In the genomic region with DNA sequence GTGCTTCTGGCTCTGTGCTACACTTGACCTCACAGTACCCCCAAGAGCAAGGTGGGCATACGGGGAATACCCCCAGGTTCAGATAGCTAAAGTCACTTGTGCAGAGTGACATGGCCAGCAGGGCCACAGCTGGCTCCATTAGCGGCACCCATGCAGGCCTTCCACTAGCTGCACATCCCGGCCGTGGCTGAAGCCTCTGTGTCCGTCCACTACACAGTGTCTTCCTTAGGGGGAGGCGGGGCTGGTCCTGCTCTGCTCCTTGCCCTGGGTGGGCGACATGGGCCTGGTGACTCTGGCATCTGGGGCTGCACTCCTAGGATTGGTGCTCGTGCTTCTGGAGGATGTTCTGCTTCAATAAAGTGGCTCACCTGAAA, we compare ENCODE assay signal across 3 cellular contexts.
TF ChIP-seq lines count a peak whose summit lies in the region.

No MANE protein-coding gene starts in this region.

TF ChIP-seq in IMR-90, 13 proteins besides CTCF, POLR2A, EP300 and RAD21:
- TF ChIP-seq MAFK (IDR thresholded peaks at IDR 0.05; ENCODE audit: low read depth, low read length) (no peak), MAZ (IDR thresholded peaks at IDR 0.05; ENCODE audit: borderline replicate concordance, low read depth, low read length) (no peak), RFX5 (IDR thresholded peaks at IDR 0.05; ENCODE audit: low read depth, low read length) (no peak), MXI1 (IDR thresholded peaks at IDR 0.05; ENCODE audit: borderline replicate concordance, low read depth, low read length) (no peak), CHD1 (IDR thresholded peaks at IDR 0.05; ENCODE audit: low read depth, low read length) (no peak), BHLHE40 (IDR thresholded peaks at IDR 0.05; ENCODE audit: low read depth, low read length) (no peak), SMC3 (IDR thresholded peaks at IDR 0.05; ENCODE audit: low read depth, low read length) (no peak), RCOR1 (IDR thresholded peaks at IDR 0.05; ENCODE audit: insufficient replicate concordance, low read length) (no peak), FOS (IDR thresholded peaks at IDR 0.05; ENCODE audit: low read depth, low read length) (no peak), CEBPB (IDR thresholded peaks at IDR 0.05; ENCODE audit: low read depth, low read length) (no peak), USF2 (IDR thresholded peaks at IDR 0.05; ENCODE audit: low read depth, low read length) (no peak), NFE2L2 (IDR thresholded peaks at IDR 0.05; ENCODE audit: low read depth, low read length) (no peak)
- TF ChIP-seq, protein P1, sequence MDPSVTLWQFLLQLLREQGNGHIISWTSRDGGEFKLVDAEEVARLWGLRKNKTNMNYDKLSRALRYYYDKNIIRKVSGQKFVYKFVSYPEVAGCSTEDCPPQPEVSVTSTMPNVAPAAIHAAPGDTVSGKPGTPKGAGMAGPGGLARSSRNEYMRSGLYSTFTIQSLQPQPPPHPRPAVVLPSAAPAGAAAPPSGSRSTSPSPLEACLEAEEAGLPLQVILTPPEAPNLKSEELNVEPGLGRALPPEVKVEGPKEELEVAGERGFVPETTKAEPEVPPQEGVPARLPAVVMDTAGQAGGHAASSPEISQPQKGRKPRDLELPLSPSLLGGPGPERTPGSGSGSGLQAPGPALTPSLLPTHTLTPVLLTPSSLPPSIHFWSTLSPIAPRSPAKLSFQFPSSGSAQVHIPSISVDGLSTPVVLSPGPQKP (IDR thresholded peaks at IDR 0.05; ENCODE audit: borderline replicate concordance, low read depth, low read length): no peak

TF ChIP-seq in H1, 55 proteins besides CTCF, POLR2A, EP300 and RAD21:
- TF ChIP-seq BCL11A (IDR thresholded peaks at IDR 0.05; ENCODE audit: low read depth in 2 of 2, low read length in 2 of 2): no peak
- TF ChIP-seq KDM5A (IDR thresholded peaks at IDR 0.05; ENCODE audit: low read length): no peak
- TF ChIP-seq FOSL1 (IDR thresholded peaks at IDR 0.05; ENCODE audit: insufficient read depth, low read depth, low read length): no peak
- TF ChIP-seq SIN3A (conservative IDR thresholded peaks at IDR 0.05 in 1 of 2, IDR thresholded peaks at IDR 0.05 in 1 of 2; ENCODE audit: low read depth in 1 of 2, low read length in 2 of 2): no peak
- no peak for TF ChIP-seq EGR1 (IDR thresholded peaks at IDR 0.05; ENCODE audit: borderline replicate concordance, low read depth, low read length)
- no peak for TF ChIP-seq CREB1 (IDR thresholded peaks at IDR 0.05)
- TF ChIP-seq KDM1A (IDR thresholded peaks at IDR 0.05; ENCODE audit: borderline replicate concordance, low read length): no peak
- no peak for TF ChIP-seq SRF (IDR thresholded peaks at IDR 0.05; ENCODE audit: low read depth, low read length)
- TF ChIP-seq SP1 (IDR thresholded peaks at IDR 0.05; ENCODE audit: low read depth, low read length): no peak
- TF ChIP-seq ASH2L (IDR thresholded peaks at IDR 0.05; ENCODE audit: low read length): no peak
- no peak for TF ChIP-seq POU5F1 (IDR thresholded peaks at IDR 0.05; ENCODE audit: low read depth, low read length)
- no peak for TF ChIP-seq SUZ12 (IDR thresholded peaks at IDR 0.05; ENCODE audit: low read length)
- TF ChIP-seq RBBP5 (IDR thresholded peaks at IDR 0.05; ENCODE audit: borderline replicate concordance, low read depth, low read length): no peak
- no peak for TF ChIP-seq CHD1 (IDR thresholded peaks at IDR 0.05; ENCODE audit: low read depth, low read length)
- no peak for TF ChIP-seq YY1 (IDR thresholded peaks at IDR 0.05; ENCODE audit: low read depth, low read length)
- no peak for TF ChIP-seq MAFK (IDR thresholded peaks at IDR 0.05; ENCODE audit: low read depth, low read length)
- TF ChIP-seq ZNF274 (IDR thresholded peaks at IDR 0.05; ENCODE audit: borderline replicate concordance, extremely low read depth, low read length): no peak
- no peak for TF ChIP-seq HDAC2 (IDR thresholded peaks at IDR 0.05; ENCODE audit: borderline replicate concordance in 1 of 2, low read depth in 2 of 2, low read length in 2 of 2)
- no peak for TF ChIP-seq GABPA (IDR thresholded peaks at IDR 0.05; ENCODE audit: borderline replicate concordance, insufficient read depth, low read length)

TF ChIP-seq in GM23338, 12 proteins besides CTCF, POLR2A, EP300 and RAD21:
- TF ChIP-seq EZH2 (IDR thresholded peaks at IDR 0.05; ENCODE audit: low read depth, unreplicated experiment) (no peak), STAT1 (IDR thresholded peaks at IDR 0.05; ENCODE audit: unreplicated experiment) (no peak), NANOG (IDR thresholded peaks at IDR 0.05; ENCODE audit: borderline replicate concordance) (no peak)
